Comparison of ENCODE assay signal across 9 cellular contexts in the genomic region with DNA sequence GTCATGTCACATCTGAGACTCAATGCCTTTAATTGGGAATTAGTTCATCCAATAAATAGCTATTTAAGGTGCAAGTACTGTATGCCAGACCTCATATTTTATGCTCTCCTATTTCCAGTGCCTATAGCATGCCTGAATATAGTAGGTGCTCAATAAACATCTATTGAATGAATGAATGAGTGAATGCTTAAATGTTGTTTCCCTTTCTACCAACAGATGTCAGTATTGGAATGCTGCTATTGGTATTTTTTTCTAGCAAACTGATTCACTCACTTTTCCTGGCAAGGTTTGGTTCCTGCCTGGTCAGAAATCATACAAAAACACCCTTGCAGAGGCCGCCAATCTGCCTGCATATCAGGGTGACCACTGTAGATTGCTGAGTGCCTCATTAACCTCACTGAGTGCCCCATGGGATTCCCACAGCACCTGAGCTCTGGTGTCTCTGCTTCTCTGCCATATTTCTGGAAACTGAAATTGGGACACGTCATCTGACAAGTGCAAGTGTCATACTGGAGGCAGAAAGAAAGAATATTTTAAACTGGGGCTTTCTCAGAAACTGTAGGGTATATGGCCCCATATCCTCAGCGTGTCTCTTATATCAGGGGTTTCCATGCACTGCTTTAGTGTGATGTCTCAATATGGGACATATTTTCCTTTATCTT.
DNase-seq lines count a peak whose midpoint lies in the region; ATAC-seq and TF ChIP-seq lines count a peak whose summit lies in the region.
"Had no signal": no experiment of that assay in that cellular context is flagged by ENCODE, and none has a peak within 500 bp of the region (broad histone marks: within the 10 kb centered on the region; RNA-seq: fewer than 3 reads in every experiment).

No MANE protein-coding gene starts in this region.

- no peaks in the 10 kb centered on the region for H3K79me2 ChIP-seq in PC-9 (ENCODE audit: low read depth)
- no peaks in the 10 kb centered on the region for H3K79me2 ChIP-seq in neural progenitor cell (ENCODE audit: low read depth)

- H4K20me1 ChIP-seq in PC-9 (ENCODE audit: insufficient read depth) = no peaks in the 10 kb centered on the region
- no peaks in the 10 kb centered on the region for H4K20me1 ChIP-seq in neural progenitor cell (ENCODE audit: low read depth)

- H3K27me3 Mint-ChIP-seq in neural progenitor cell (ENCODE audit: insufficient read depth, low read depth) = no peaks in the 10 kb centered on the region

- H3K27ac ChIP-seq in PC-9 (no peak overlapping the region), neural progenitor cell (no peak overlapping the region), tibial nerve (no peak overlapping the region)
- H3K27ac ChIP-seq: SJCRH30 had no signal

- no peaks in the 10 kb centered on the region for H3K36me3 Mint-ChIP-seq in neural progenitor cell

- peak; percentile 44; the same call in 1 of the 2 replicates for TF ChIP-seq CTCF in PC-9 (conservative IDR thresholded peaks at IDR 0.05)
- peak; percentile 32 for TF ChIP-seq CTCF in neural progenitor cell (IDR thresholded peaks at IDR 0.05)
- TF ChIP-seq CTCF in tibial nerve (IDR thresholded peaks at IDR 0.05) = no peak

- no peak for TF ChIP-seq EP300 in tibial nerve (IDR thresholded peaks at IDR 0.05)

- H3F3A ChIP-seq in PC-9 (ENCODE audit: insufficient read depth, low read depth) (no peaks in the 10 kb centered on the region), neural progenitor cell (ENCODE audit: low read depth) (no peaks in the 10 kb centered on the region)

- peak; percentile 92 for ATAC-seq in GM18870 (IDR thresholded peaks at IDR 0.05; ENCODE audit: unreplicated experiment)
- ATAC-seq in HG02610 (IDR thresholded peaks at IDR 0.05; ENCODE audit: unreplicated experiment) = peak; percentile 98
- no peak for ATAC-seq in GM19397 (IDR thresholded peaks at IDR 0.05; ENCODE audit: unreplicated experiment)

- POLR2A ChIA-PET in PC-9 (lab: Charles Lee; ENCODE audit: unreplicated experiment) = interaction anchor here (0.7 kb wide), 1 partner anchor 106 kb away, joined by 3 read pairs; no protein-coding TSS in a partner anchor

- CTCF ChIA-PET in PC-9 (lab: Charles Lee) = no interaction called here

- no peaks in the 10 kb centered on the region for H3K9me2 ChIP-seq in PC-9 (ENCODE audit: insufficient read depth)

- H3K9ac ChIP-seq in neural progenitor cell = no peak overlapping the region

- H3K4me1 Mint-ChIP-seq in neural progenitor cell = peaks cover 9% of the 10 kb centered on the region

- H3K27me3 ChIP-seq in PC-9 (ENCODE audit: insufficient read depth, low read depth) (peaks cover 6% of the 10 kb centered on the region; the same call in 1 of the 2 replicates), neural progenitor cell (no peaks in the 10 kb centered on the region), tibial nerve (no peaks in the 10 kb centered on the region)
- H3K27me3 ChIP-seq: SJCRH30 had no signal

- H3K9me3 ChIP-seq in PC-9 (ENCODE audit: insufficient read depth, low read depth) (no peaks in the 10 kb centered on the region), neural progenitor cell (ENCODE audit: low read depth) (no peaks in the 10 kb centered on the region), tibial nerve (no peaks in the 10 kb centered on the region)
- H3K9me3 ChIP-seq: SJCRH30 had no signal

- WGBS in tibial nerve, 2 donors = 87 to 94% methylated on average over 3 of the region's 3 CpGs

- no TSS peak for BruUV-seq in PC-9 (replicated peaks; lab: Mats Ljungman, UMichigan)

- no peak overlapping the region for H2AFZ ChIP-seq in PC-9
- no peak overlapping the region for H2AFZ ChIP-seq in neural progenitor cell (replicated peaks)

- H3K4me1 ChIP-seq in PC-9 (replicated peaks; ENCODE audit: insufficient read depth) (no peaks in the 10 kb centered on the region), neural progenitor cell (peaks cover 7% of the 10 kb centered on the region), tibial nerve (no peaks in the 10 kb centered on the region)
- H3K4me1 ChIP-seq: SJCRH30 had no signal

- intact Hi-C loops in PC-9 (cut with micrococcal nuclease; ENCODE audit: unreplicated experiment) = no loop called here

- no peak overlapping the region for H3K27ac Mint-ChIP-seq in neural progenitor cell

- TF ChIP-seq POLR2A in tibial nerve (IDR thresholded peaks at IDR 0.05) = no peak

- H3K4me3 Mint-ChIP-seq in neural progenitor cell = no peak overlapping the region

- no peak overlapping the region for H3K4me2 ChIP-seq in PC-9
- no peak overlapping the region for H3K4me2 ChIP-seq in neural progenitor cell

- H3K9me3 Mint-ChIP-seq in neural progenitor cell = no peaks in the 10 kb centered on the region

- H3K36me3 ChIP-seq in PC-9 (ENCODE audit: low read depth) = no peaks in the 10 kb centered on the region
- H3K36me3 ChIP-seq in neural progenitor cell = no peaks in the 10 kb centered on the region
- H3K36me3 ChIP-seq in tibial nerve = no peaks in the 10 kb centered on the region
- H3K36me3 ChIP-seq: SJCRH30 had no signal

- DNase-seq in PC-9 (no peak), neural progenitor cell (ENCODE audit: low spot score) (no peak), tibial nerve (ENCODE audit: low spot score in 2 of 2) (no peak), mucosa of gallbladder (ENCODE audit: low spot score) (no peak)
- DNase-seq: activated CD4-positive, alpha-beta T cell treated with anti-CD3 and anti-CD28 coated beads, Interleukin-2, amount 50 U/mL, for 48 hours had no signal

- H3K4me3 ChIP-seq in PC-9 (no peak overlapping the region), neural progenitor cell (no peak overlapping the region), tibial nerve (no peak overlapping the region)
- H3K4me3 ChIP-seq: SJCRH30 had no signal

Comparison
In these comparisons a context has a peak if more than half of its experiments do, and no peak if none do; other contexts are left out.
1. CTCF ChIP-seq: peak in PC-9 (single experiment) and neural progenitor cell (single experiment); none in tibial nerve (0 of 5).